Comparison of ENCODE assay signal across 1 cellular context in the genomic region with DNA sequence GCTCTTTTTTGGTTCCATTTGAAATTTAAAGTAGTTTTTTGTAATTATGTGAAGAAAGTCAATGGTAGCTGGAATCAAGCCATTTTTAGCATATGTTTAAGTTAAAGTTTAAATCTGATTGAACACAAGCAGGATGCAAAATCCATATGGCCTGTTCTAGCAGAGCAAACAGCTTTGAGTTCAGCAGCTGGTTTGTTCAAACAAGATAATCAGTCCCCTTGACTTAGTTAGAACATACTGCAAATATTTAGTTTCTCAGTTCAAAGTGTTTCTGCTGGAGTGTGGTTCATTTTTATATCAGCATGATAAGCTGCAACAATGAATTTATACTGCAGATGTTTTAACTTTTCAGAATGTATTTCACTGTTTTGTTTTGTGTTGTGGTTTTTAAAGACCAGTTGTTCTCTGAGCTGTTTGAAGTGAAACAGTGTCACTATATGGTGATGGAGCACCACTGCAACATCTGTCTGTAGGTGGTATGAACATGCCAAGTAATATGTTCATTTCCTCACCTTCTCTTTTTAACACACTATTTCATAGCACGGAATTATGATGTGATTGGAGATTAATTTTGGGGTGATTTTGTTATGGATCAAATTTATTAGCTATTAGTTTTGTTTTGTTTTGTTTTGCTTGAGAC.
A peak's percentile ranks its signal among the peaks of the same experiment; 100 is the strongest.
TF ChIP-seq lines count a peak whose summit lies in the region.

No MANE protein-coding gene starts in this region.

TF ChIP-seq in HepG2, 621 proteins besides CTCF, POLR2A, EP300 and RAD21 (continued from another document and continues in another):
- TF ChIP-seq FOXC1 (CRISPR knock-in tag; IDR thresholded peaks at IDR 0.05; ENCODE audit: borderline replicate concordance) (no peak), HOXA3 (CRISPR knock-in tag; IDR thresholded peaks at IDR 0.05) (no peak), ZNF460 (CRISPR knock-in tag; IDR thresholded peaks at IDR 0.05; ENCODE audit: borderline replicate concordance) (no peak), ISL2 (CRISPR knock-in tag; IDR thresholded peaks at IDR 0.05) (peak; percentile 95), ARNTL (CRISPR knock-in tag; IDR thresholded peaks at IDR 0.05) (no peak), ZMYM4 (CRISPR knock-in tag; IDR thresholded peaks at IDR 0.05) (no peak; the same call in 1 of the 2 replicates), DNMT1 (CRISPR knock-in tag; IDR thresholded peaks at IDR 0.05) (no peak), ZNF781 (CRISPR knock-in tag; IDR thresholded peaks at IDR 0.05; ENCODE audit: borderline replicate concordance, not compliant biosample characterization) (no peak), REPIN1 (CRISPR knock-in tag; IDR thresholded peaks at IDR 0.05; ENCODE audit: borderline replicate concordance, low read depth) (peak; percentile 56; the same call in 1 of the 2 replicates), KDM6A (CRISPR knock-in tag; IDR thresholded peaks at IDR 0.05; ENCODE audit: low read depth) (no peak), CENPX (CRISPR knock-in tag; IDR thresholded peaks at IDR 0.05) (no peak), ZBTB1 (CRISPR knock-in tag; IDR thresholded peaks at IDR 0.05; ENCODE audit: borderline replicate concordance) (no peak)
- TF ChIP-seq, protein P1, sequence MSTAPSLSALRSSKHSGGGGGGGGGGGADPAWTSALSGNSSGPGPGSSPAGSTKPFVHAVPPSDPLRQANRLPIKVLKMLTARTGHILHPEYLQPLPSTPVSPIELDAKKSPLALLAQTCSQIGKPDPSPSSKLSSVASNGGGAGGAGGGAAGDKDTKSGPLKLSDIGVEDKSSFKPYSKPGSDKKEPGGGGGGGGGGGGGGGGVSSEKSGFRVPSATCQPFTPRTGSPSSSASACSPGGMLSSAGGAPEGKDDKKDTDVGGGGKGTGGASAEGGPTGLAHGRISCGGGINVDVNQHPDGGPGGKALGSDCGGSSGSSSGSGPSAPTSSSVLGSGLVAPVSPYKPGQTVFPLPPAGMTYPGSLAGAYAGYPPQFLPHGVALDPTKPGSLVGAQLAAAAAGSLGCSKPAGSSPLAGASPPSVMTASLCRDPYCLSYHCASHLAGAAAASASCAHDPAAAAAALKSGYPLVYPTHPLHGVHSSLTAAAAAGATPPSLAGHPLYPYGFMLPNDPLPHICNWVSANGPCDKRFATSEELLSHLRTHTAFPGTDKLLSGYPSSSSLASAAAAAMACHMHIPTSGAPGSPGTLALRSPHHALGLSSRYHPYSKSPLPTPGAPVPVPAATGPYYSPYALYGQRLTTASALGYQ (CRISPR knock-in tag; IDR thresholded peaks at IDR 0.05) = no peak; the same call in 1 of the 2 replicates
- TF ChIP-seq, protein P2, sequence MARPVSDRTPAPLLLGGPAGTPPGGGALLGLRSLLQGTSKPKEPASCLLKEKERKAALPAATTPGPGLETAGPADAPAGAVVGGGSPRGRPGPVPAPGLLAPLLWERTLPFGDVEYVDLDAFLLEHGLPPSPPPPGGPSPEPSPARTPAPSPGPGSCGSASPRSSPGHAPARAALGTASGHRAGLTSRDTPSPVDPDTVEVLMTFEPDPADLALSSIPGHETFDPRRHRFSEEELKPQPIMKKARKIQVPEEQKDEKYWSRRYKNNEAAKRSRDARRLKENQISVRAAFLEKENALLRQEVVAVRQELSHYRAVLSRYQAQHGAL (CRISPR knock-in tag; IDR thresholded peaks at IDR 0.05; ENCODE audit: not compliant biosample characterization) = no peak
- TF ChIP-seq, protein P3, sequence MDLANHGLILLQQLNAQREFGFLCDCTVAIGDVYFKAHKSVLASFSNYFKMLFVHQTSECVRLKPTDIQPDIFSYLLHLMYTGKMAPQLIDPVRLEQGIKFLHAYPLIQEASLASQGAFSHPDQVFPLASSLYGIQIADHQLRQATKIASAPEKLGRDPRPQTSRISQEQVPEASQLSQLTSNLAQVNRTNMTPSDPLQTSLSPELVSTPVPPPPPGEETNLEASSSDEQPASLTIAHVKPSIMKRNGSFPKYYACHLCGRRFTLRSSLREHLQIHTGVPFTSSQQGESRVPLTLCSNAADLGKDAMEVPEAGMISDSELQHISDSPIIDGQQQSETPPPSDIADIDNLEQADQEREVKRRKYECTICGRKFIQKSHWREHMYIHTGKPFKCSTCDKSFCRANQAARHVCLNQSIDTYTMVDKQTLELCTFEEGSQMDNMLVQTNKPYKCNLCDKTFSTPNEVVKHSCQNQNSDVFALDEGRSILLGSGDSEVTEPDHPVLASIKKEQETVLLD (CRISPR knock-in tag; IDR thresholded peaks at IDR 0.05; ENCODE audit: low read depth) = no peak
- TF ChIP-seq, protein P4, sequence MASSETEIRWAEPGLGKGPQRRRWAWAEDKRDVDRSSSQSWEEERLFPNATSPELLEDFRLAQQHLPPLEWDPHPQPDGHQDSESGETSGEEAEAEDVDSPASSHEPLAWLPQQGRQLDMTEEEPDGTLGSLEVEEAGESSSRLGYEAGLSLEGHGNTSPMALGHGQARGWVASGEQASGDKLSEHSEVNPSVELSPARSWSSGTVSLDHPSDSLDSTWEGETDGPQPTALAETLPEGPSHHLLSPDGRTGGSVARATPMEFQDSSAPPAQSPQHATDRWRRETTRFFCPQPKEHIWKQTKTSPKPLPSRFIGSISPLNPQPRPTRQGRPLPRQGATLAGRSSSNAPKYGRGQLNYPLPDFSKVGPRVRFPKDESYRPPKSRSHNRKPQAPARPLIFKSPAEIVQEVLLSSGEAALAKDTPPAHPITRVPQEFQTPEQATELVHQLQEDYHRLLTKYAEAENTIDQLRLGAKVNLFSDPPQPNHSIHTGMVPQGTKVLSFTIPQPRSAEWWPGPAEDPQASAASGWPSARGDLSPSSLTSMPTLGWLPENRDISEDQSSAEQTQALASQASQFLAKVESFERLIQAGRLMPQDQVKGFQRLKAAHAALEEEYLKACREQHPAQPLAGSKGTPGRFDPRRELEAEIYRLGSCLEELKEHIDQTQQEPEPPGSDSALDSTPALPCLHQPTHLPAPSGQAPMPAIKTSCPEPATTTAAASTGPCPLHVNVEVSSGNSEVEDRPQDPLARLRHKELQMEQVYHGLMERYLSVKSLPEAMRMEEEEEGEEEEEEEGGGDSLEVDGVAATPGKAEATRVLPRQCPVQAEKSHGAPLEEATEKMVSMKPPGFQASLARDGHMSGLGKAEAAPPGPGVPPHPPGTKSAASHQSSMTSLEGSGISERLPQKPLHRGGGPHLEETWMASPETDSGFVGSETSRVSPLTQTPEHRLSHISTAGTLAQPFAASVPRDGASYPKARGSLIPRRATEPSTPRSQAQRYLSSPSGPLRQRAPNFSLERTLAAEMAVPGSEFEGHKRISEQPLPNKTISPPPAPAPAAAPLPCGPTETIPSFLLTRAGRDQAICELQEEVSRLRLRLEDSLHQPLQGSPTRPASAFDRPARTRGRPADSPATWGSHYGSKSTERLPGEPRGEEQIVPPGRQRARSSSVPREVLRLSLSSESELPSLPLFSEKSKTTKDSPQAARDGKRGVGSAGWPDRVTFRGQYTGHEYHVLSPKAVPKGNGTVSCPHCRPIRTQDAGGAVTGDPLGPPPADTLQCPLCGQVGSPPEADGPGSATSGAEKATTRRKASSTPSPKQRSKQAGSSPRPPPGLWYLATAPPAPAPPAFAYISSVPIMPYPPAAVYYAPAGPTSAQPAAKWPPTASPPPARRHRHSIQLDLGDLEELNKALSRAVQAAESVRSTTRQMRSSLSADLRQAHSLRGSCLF (CRISPR knock-in tag; IDR thresholded peaks at IDR 0.05; ENCODE audit: borderline replicate concordance) = no peak
- TF ChIP-seq, protein P5, sequence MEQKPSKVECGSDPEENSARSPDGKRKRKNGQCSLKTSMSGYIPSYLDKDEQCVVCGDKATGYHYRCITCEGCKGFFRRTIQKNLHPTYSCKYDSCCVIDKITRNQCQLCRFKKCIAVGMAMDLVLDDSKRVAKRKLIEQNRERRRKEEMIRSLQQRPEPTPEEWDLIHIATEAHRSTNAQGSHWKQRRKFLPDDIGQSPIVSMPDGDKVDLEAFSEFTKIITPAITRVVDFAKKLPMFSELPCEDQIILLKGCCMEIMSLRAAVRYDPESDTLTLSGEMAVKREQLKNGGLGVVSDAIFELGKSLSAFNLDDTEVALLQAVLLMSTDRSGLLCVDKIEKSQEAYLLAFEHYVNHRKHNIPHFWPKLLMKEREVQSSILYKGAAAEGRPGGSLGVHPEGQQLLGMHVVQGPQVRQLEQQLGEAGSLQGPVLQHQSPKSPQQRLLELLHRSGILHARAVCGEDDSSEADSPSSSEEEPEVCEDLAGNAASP (CRISPR knock-in tag; IDR thresholded peaks at IDR 0.05; ENCODE audit: borderline replicate concordance) = peak; percentile 33; the same call in 1 of the 2 replicates
- TF ChIP-seq, protein P6, sequence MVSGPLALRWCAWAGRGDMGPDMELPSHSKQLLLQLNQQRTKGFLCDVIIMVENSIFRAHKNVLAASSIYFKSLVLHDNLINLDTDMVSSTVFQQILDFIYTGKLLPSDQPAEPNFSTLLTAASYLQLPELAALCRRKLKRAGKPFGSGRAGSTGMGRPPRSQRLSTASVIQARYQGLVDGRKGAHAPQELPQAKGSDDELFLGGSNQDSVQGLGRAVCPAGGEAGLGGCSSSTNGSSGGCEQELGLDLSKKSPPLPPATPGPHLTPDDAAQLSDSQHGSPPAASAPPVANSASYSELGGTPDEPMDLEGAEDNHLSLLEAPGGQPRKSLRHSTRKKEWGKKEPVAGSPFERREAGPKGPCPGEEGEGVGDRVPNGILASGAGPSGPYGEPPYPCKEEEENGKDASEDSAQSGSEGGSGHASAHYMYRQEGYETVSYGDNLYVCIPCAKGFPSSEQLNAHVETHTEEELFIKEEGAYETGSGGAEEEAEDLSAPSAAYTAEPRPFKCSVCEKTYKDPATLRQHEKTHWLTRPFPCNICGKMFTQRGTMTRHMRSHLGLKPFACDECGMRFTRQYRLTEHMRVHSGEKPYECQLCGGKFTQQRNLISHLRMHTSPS (CRISPR knock-in tag; IDR thresholded peaks at IDR 0.05; ENCODE audit: low read depth) = no peak
- TF ChIP-seq, protein P7, sequence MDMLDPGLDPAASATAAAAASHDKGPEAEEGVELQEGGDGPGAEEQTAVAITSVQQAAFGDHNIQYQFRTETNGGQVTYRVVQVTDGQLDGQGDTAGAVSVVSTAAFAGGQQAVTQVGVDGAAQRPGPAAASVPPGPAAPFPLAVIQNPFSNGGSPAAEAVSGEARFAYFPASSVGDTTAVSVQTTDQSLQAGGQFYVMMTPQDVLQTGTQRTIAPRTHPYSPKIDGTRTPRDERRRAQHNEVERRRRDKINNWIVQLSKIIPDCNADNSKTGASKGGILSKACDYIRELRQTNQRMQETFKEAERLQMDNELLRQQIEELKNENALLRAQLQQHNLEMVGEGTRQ (IDR thresholded peaks at IDR 0.05; ENCODE audit: low read depth, low read length) = no peak
- TF ChIP-seq, protein P7 (CRISPR knock-in tag; IDR thresholded peaks at IDR 0.05; ENCODE audit: borderline replicate concordance) = no peak
- TF ChIP-seq, protein P8, sequence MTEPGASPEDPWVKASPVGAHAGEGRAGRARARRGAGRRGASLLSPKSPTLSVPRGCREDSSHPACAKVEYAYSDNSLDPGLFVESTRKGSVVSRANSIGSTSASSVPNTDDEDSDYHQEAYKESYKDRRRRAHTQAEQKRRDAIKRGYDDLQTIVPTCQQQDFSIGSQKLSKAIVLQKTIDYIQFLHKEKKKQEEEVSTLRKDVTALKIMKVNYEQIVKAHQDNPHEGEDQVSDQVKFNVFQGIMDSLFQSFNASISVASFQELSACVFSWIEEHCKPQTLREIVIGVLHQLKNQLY (CRISPR knock-in tag; IDR thresholded peaks at IDR 0.05) = peak; percentile 53; the same call in 1 of the 2 replicates
- TF ChIP-seq, protein P9, sequence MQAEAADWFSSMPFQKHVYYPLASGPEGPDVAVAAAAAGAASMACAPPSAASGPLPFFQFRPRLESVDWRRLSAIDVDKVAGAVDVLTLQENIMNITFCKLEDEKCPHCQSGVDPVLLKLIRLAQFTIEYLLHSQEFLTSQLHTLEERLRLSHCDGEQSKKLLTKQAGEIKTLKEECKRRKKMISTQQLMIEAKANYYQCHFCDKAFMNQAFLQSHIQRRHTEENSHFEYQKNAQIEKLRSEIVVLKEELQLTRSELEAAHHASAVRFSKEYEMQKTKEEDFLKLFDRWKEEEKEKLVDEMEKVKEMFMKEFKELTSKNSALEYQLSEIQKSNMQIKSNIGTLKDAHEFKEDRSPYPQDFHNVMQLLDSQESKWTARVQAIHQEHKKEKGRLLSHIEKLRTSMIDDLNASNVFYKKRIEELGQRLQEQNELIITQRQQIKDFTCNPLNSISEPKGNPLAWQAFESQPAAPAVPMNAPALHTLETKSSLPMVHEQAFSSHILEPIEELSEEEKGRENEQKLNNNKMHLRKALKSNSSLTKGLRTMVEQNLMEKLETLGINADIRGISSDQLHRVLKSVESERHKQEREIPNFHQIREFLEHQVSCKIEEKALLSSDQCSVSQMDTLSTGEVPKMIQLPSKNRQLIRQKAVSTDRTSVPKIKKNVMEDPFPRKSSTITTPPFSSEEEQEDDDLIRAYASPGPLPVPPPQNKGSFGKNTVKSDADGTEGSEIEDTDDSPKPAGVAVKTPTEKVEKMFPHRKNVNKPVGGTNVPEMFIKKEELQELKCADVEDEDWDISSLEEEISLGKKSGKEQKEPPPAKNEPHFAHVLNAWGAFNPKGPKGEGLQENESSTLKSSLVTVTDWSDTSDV (CRISPR knock-in tag; IDR thresholded peaks at IDR 0.05) = no peak
- TF ChIP-seq, protein P10, sequence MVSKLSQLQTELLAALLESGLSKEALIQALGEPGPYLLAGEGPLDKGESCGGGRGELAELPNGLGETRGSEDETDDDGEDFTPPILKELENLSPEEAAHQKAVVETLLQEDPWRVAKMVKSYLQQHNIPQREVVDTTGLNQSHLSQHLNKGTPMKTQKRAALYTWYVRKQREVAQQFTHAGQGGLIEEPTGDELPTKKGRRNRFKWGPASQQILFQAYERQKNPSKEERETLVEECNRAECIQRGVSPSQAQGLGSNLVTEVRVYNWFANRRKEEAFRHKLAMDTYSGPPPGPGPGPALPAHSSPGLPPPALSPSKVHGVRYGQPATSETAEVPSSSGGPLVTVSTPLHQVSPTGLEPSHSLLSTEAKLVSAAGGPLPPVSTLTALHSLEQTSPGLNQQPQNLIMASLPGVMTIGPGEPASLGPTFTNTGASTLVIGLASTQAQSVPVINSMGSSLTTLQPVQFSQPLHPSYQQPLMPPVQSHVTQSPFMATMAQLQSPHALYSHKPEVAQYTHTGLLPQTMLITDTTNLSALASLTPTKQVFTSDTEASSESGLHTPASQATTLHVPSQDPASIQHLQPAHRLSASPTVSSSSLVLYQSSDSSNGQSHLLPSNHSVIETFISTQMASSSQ (IDR thresholded peaks at IDR 0.05; ENCODE audit: low read depth) = 0 out of 2 replicates have a peak, but pooled peaks have one; percentile 58
- TF ChIP-seq, protein P10 (CRISPR knock-in tag; IDR thresholded peaks at IDR 0.05; ENCODE audit: borderline replicate concordance) = peak; percentile 68; the same call in 1 of the 2 replicates
